ENCODE assay signal across 24 cellular contexts in genomic region chr7:94882891-94883290, GRCh38. TPM values are rescaled to one million over a fixed set of nuclear protein-coding genes. Genes with fewer than 3 reads are reported as not detected.
"Had no signal": no experiment of that assay in that cellular context is flagged by ENCODE, and none has a peak within 500 bp of the region (broad histone marks: within the 10 kb centered on the region; RNA-seq: fewer than 3 reads in every experiment).

No MANE protein-coding gene starts in this region.

- H3K27ac ChIP-seq: Peyer's patch had no signal

- H3K4me1 ChIP-seq: Peyer's patch had no signal

- ATAC-seq: activated CD8-positive, alpha-beta memory T cell treated with anti-CD3 and anti-CD28 coated beads, Interleukin-2, amount 10 ng/mL, durations not matched to agents 7 days and 5 days; T-cell had no signal

- H3K27me3 ChIP-seq: Peyer's patch had no signal

- H3K36me3 ChIP-seq: Peyer's patch had no signal

- DNase-seq: activated B cell treated with CpG ODN at 0.5 μM for 24 hours; activated CD4-positive, alpha-beta T cell treated with anti-CD3 and anti-CD28 coated beads for 1 hour; activated CD4-positive, alpha-beta T cell treated with anti-CD3 and anti-CD28 coated beads, Interleukin-2, amount 10 ng/mL, durations not matched to agents 24 days and 14 days; activated CD4-positive, alpha-beta T cell treated with anti-CD3 and anti-CD28 coated beads, Interleukin-2, amount 50 U/mL, for 48 hours; activated CD8-positive, alpha-beta memory T cell treated with anti-CD3 and anti-CD28 coated beads, Interleukin-2, amount 10 ng/mL, durations not matched to agents 7 days and 5 days; activated effector memory CD4-positive, alpha-beta T cell treated with Interleukin-2 at 50 U/mL for 16 hours; activated naive CD4-positive, alpha-beta T cell; activated T-cell treated with anti-CD3 and anti-CD28 coated beads, Interleukin-2, amount 50 U/mL, for 24 hours; aorta; NCI-H1092; NCI-H1417; NCI-H1930; NCI-H2107; NCI-H2171 treated with DMSO at 0.1 percent for 48 hours; NCI-H226; NCI-H526 treated with DMSO at 0.1 percent for 48 hours; NK-92 treated with Interleukin-12 subunit alpha and Interleukin-12 subunit beta, amount 100 ng/mL, for 24 hours; OCI-M1; Peyer's patch; SIG-M5; T-cell; T-helper 2 cell; T1000 had no signal

- H3K4me3 ChIP-seq: Peyer's patch had no signal

RNA-seq across cellular contexts. Expression of gene PPP1R9A, which starts 24.5 kb away (rescaled TPM):
- total RNA-seq: activated CD4-positive, alpha-beta T cell treated with anti-CD3 and anti-CD28 coated beads, Interleukin-2, amount 10 ng/mL, durations not matched to agents 24 days and 14 days; activated T-helper 1 cell treated with anti-CD3 and anti-CD28 coated beads, Interleukin-12 subunit alpha, Interleukin-12 subunit beta, Interleukin-2, Interleukin-4 antibody, amounts not matched to agents 30 ng/mL and 10 ng/mL and 1 ng/mL, durations not matched to agents 14 hours and 24 hours and 36 hours had no signal
